In the genomic region with DNA sequence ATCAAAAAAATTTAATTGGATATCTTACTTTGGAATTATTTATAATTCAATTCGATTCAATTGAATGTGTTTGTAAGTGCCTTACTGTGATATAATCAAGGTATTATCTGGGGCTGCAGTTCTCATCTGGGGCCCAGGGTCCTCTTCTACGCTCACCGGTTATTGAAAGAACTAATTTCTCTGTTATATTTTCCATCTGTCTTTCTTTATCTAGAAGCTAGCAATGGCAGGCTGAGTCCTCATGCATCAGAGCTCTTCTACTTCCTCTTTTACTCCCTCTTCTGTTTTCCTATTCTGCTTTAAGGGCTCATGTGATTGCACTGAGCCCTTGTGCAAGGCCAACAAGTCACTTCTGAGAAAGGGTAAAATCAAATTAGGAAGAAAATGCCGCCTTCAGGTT, we compare ENCODE assay signal across 7 cellular contexts.
ATAC-seq and TF ChIP-seq lines count a peak whose summit lies in the region.
"Not testable (repeated sequence)": the region's sequence is repeated elsewhere in the genome, so short reads cannot be mapped to it uniquely, and the experiment has no call there.

No MANE protein-coding gene starts in this region.

- H3K79me2 ChIP-seq in OCI-LY3 (ENCODE audit: low read length), result not testable (repeated sequence)

- H3K36me3 ChIP-seq in OCI-LY3 (replicated peaks; ENCODE audit: low read depth, low read length), result not testable (repeated sequence)

- H3K27ac ChIP-seq in OCI-LY3 (ENCODE audit: low read length), result peak overlapping the region; percentile 89

- not testable (repeated sequence) for H3K9ac ChIP-seq in OCI-LY3 (ENCODE audit: low read length)

- H3K4me3 ChIP-seq in OCI-LY3 (ENCODE audit: low read length), result not testable (repeated sequence)

- not testable (repeated sequence) for H3K9me3 ChIP-seq in OCI-LY3 (ENCODE audit: insufficient read depth, low read length)

- 0 out of 2 replicates have a peak overlapping the region, but pooled peaks have one; percentile 20 for H2AFZ ChIP-seq in OCI-LY3 (ENCODE audit: low read depth, low read length)

- peak; percentile 98 for ATAC-seq in GM18861 (IDR thresholded peaks at IDR 0.05; ENCODE audit: unreplicated experiment)
- ATAC-seq in GM19468 (IDR thresholded peaks at IDR 0.05; ENCODE audit: extremely low read depth, unreplicated experiment), result peak; percentile 86
- ATAC-seq in HG02588 (IDR thresholded peaks at IDR 0.05; ENCODE audit: unreplicated experiment), result peak; percentile 72
- ATAC-seq in HG03060 (IDR thresholded peaks at IDR 0.05; ENCODE audit: low read depth, unreplicated experiment), result peak; percentile 83
- peak; percentile 72 for ATAC-seq in HG03521 (IDR thresholded peaks at IDR 0.05; ENCODE audit: unreplicated experiment)
- ATAC-seq in esophagus mucosa, result peak; percentile 22

- H3K27me3 ChIP-seq in OCI-LY3 (ENCODE audit: low read depth, low read length), result not testable (repeated sequence)

- H4K20me1 ChIP-seq in OCI-LY3 (ENCODE audit: insufficient read depth, low read length), result not testable (repeated sequence)

- TF ChIP-seq CTCF in OCI-LY3 (IDR thresholded peaks at IDR 0.05; ENCODE audit: low read depth, low read length), result not testable (repeated sequence)

- peak overlapping the region; percentile 48 for H3K4me2 ChIP-seq in OCI-LY3 (ENCODE audit: low read length)

- H3K4me1 ChIP-seq in OCI-LY3 (ENCODE audit: low read length), result peaks cover 24% of the 10 kb centered on the region

Comparison
In these comparisons a context has a peak if more than half of its experiments do, and no peak if none do; other contexts are left out.
1. ATAC-seq: peak in every context shown above with its lines; median percentile 98 in GM18861; 86 in GM19468; 83 in HG03060; 72 in HG02588; 72 in HG03521; 22 in esophagus mucosa.